ENCODE assay signal across 29 cellular contexts in genomic region chr2:32118055-32118454, GRCh38.
"Had no signal": no experiment of that assay in that cellular context is flagged by ENCODE, and none has a peak within 500 bp of the region (broad histone marks: within the 10 kb centered on the region; RNA-seq: fewer than 3 reads in every experiment).

No MANE protein-coding gene starts in this region.

- H3K27ac Mint-ChIP-seq: activated CD8-positive, alpha-beta memory T cell treated with anti-CD3 and anti-CD28 coated beads, Interleukin-2, amount 10 ng/mL, durations not matched to agents 7 days and 5 days; brain; T-helper 1 cell treated with Interleukin-12 subunit alpha and Interleukin-12 subunit beta and Interleukin-4 antibody, amounts not matched to agents 30 μg/mL and 1 μg/mL, for 36 hours; T-helper 2 cell treated with Interferon-gamma antibody and Interleukin-4, amounts not matched to agents 5 μg/mL and 100 μg/mL, for 36 hours had no signal

- H3K4me3 ChIP-seq: Peyer's patch, SJSA1 had no signal

- FAIRE-seq: bronchial epithelial cell, TTC549 had no signal

- H3K4me3 Mint-ChIP-seq: activated CD8-positive, alpha-beta memory T cell treated with anti-CD3 and anti-CD28 coated beads, Interleukin-2, amount 10 ng/mL, durations not matched to agents 7 days and 5 days; brain; T-helper 1 cell treated with Interleukin-12 subunit alpha and Interleukin-12 subunit beta and Interleukin-4 antibody, amounts not matched to agents 30 μg/mL and 1 μg/mL, for 36 hours; T-helper 2 cell treated with Interferon-gamma antibody and Interleukin-4, amounts not matched to agents 5 μg/mL and 100 μg/mL, for 36 hours had no signal

- H3K4me2 ChIP-seq: SK-N-SH had no signal

- ATAC-seq: activated CD8-positive, alpha-beta memory T cell treated with anti-CD3 and anti-CD28 coated beads, Interleukin-2, amount 10 ng/mL, durations not matched to agents 7 days and 5 days had no signal

- H3K9me3 Mint-ChIP-seq: brain; T-helper 1 cell treated with Interleukin-12 subunit alpha and Interleukin-12 subunit beta and Interleukin-4 antibody, amounts not matched to agents 30 μg/mL and 1 μg/mL, for 36 hours; T-helper 2 cell treated with Interferon-gamma antibody and Interleukin-4, amounts not matched to agents 5 μg/mL and 100 μg/mL, for 36 hours had no signal

- H3K9me3 ChIP-seq: Peyer's patch, SJSA1, SK-N-SH had no signal

- H3K4me1 Mint-ChIP-seq: brain had no signal

- DNase-seq: activated CD4-positive, alpha-beta T cell treated with anti-CD3 and anti-CD28 coated beads for 48 hours; activated CD4-positive, alpha-beta T cell treated with anti-CD3 and anti-CD28 coated beads, Interleukin-2, amount 50 U/mL, for 4 hours; activated CD8-positive, alpha-beta memory T cell treated with anti-CD3 and anti-CD28 coated beads, Interleukin-2, amount 10 ng/mL, durations not matched to agents 7 days and 5 days; activated CD8-positive, alpha-beta memory T cell treated with anti-CD3 and anti-CD28 coated beads, Interleukin-2, amount 50 U/mL, for 48 hours; activated effector memory CD4-positive, alpha-beta T cell treated with anti-CD3 and anti-CD28 coated beads, Interleukin-2, amount 50 U/mL, for 16 hours; activated naive CD4-positive, alpha-beta T cell; activated naive CD4-positive, alpha-beta T cell treated with anti-CD3 and anti-CD28 coated beads, Interleukin-2, amount 50 U/mL, for 16 hours; activated T-cell treated with anti-CD3 and anti-CD28 coated beads, Interleukin-2, amount 50 U/mL, for 48 hours; anterior cingulate cortex; caudate nucleus; cerebellar nuclear complex; Karpas-422; KBM-7; NCI-H1105; NCI-H1417 treated with DMSO at 0.1 percent for 48 hours; NCI-H1930; NCI-H2081 treated with DMSO at 0.1 percent for 48 hours; NCI-H226; NCI-H524 treated with DMSO at 0.1 percent for 48 hours; Peyer's patch; RPMI8226; SHP77 treated with DMSO at 0.1 percent for 48 hours; SK-N-SH had no signal

- H3K4me1 ChIP-seq: Peyer's patch, SJSA1 had no signal

- H3K27ac ChIP-seq: Peyer's patch, SJSA1 had no signal

- H3K27me3 Mint-ChIP-seq: activated CD8-positive, alpha-beta memory T cell treated with anti-CD3 and anti-CD28 coated beads, Interleukin-2, amount 10 ng/mL, durations not matched to agents 7 days and 5 days; brain had no signal
